ENCODE assay signal across 1 cellular context in genomic region chr1:62299426-62300200, GRCh38.
TF ChIP-seq lines count a peak whose summit lies in the region.

No MANE protein-coding gene starts in this region.

TF ChIP-seq in HepG2, 621 proteins besides CTCF, POLR2A, EP300 and RAD21 (continued from another document and continues in another):
- TF ChIP-seq, protein P1, sequence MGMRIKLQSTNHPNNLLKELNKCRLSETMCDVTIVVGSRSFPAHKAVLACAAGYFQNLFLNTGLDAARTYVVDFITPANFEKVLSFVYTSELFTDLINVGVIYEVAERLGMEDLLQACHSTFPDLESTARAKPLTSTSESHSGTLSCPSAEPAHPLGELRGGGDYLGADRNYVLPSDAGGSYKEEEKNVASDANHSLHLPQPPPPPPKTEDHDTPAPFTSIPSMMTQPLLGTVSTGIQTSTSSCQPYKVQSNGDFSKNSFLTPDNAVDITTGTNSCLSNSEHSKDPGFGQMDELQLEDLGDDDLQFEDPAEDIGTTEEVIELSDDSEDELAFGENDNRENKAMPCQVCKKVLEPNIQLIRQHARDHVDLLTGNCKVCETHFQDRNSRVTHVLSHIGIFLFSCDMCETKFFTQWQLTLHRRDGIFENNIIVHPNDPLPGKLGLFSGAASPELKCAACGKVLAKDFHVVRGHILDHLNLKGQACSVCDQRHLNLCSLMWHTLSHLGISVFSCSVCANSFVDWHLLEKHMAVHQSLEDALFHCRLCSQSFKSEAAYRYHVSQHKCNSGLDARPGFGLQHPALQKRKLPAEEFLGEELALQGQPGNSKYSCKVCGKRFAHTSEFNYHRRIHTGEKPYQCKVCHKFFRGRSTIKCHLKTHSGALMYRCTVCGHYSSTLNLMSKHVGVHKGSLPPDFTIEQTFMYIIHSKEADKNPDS (CRISPR knock-in tag; IDR thresholded peaks at IDR 0.05), result no peak
- TF ChIP-seq, protein P2, sequence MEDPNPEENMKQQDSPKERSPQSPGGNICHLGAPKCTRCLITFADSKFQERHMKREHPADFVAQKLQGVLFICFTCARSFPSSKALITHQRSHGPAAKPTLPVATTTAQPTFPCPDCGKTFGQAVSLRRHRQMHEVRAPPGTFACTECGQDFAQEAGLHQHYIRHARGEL (CRISPR knock-in tag; IDR thresholded peaks at IDR 0.05), result no peak
- peak; percentile 100 for TF ChIP-seq ZNF782 (CRISPR knock-in tag; IDR thresholded peaks at IDR 0.05; ENCODE audit: borderline replicate concordance)
- no peak for TF ChIP-seq HHEX (CRISPR knock-in tag; IDR thresholded peaks at IDR 0.05)
- no peak for TF ChIP-seq ZNF546 (CRISPR knock-in tag; conservative IDR thresholded peaks at IDR 0.05)
- no peak for TF ChIP-seq IKZF1 (IDR thresholded peaks at IDR 0.05)
- TF ChIP-seq GATAD2A (CRISPR knock-in tag; IDR thresholded peaks at IDR 0.05), result 0 out of 2 replicates have a peak, but pooled peaks have one; percentile 32
- TF ChIP-seq, protein P3, sequence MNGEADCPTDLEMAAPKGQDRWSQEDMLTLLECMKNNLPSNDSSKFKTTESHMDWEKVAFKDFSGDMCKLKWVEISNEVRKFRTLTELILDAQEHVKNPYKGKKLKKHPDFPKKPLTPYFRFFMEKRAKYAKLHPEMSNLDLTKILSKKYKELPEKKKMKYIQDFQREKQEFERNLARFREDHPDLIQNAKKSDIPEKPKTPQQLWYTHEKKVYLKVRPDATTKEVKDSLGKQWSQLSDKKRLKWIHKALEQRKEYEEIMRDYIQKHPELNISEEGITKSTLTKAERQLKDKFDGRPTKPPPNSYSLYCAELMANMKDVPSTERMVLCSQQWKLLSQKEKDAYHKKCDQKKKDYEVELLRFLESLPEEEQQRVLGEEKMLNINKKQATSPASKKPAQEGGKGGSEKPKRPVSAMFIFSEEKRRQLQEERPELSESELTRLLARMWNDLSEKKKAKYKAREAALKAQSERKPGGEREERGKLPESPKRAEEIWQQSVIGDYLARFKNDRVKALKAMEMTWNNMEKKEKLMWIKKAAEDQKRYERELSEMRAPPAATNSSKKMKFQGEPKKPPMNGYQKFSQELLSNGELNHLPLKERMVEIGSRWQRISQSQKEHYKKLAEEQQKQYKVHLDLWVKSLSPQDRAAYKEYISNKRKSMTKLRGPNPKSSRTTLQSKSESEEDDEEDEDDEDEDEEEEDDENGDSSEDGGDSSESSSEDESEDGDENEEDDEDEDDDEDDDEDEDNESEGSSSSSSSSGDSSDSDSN (CRISPR knock-in tag; IDR thresholded peaks at IDR 0.05), result 0 out of 2 replicates have a peak, but pooled peaks have one; percentile 16
- TF ChIP-seq HDAC1 (CRISPR knock-in tag; IDR thresholded peaks at IDR 0.05), result no peak
- no peak for TF ChIP-seq SOX13 (IDR thresholded peaks at IDR 0.05)
- peak in 1 of 2 experiments; percentile 81; a peak in 2 of 4 replicates for TF ChIP-seq SOX13 (CRISPR knock-in tag; conservative IDR thresholded peaks at IDR 0.05 in 1 of 2, IDR thresholded peaks at IDR 0.05 in 1 of 2)
- TF ChIP-seq ZBTB7B (CRISPR knock-in tag; IDR thresholded peaks at IDR 0.05), result peak; percentile 36; the same call in 1 of the 2 replicates
- TF ChIP-seq, protein P4, sequence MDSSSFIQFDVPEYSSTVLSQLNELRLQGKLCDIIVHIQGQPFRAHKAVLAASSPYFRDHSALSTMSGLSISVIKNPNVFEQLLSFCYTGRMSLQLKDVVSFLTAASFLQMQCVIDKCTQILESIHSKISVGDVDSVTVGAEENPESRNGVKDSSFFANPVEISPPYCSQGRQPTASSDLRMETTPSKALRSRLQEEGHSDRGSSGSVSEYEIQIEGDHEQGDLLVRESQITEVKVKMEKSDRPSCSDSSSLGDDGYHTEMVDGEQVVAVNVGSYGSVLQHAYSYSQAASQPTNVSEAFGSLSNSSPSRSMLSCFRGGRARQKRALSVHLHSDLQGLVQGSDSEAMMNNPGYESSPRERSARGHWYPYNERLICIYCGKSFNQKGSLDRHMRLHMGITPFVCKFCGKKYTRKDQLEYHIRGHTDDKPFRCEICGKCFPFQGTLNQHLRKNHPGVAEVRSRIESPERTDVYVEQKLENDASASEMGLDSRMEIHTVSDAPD (CRISPR knock-in tag; IDR thresholded peaks at IDR 0.05), result 0 out of 2 replicates have a peak, but pooled peaks have one; percentile 55
- TF ChIP-seq MAX (IDR thresholded peaks at IDR 0.05), result peak; percentile 64
- TF ChIP-seq KMT2B (CRISPR knock-in tag; IDR thresholded peaks at IDR 0.05), result no peak
- TF ChIP-seq SPEN (CRISPR knock-in tag; IDR thresholded peaks at IDR 0.05; ENCODE audit: low read depth), result no peak
- TF ChIP-seq TAF15 (IDR thresholded peaks at IDR 0.05; ENCODE audit: low read depth, low read length, poor library complexity, severe bottlenecking), result no peak
- TF ChIP-seq TARDBP (CRISPR knock-in tag; IDR thresholded peaks at IDR 0.05), result no peak
- no peak for TF ChIP-seq CBX2 (IDR thresholded peaks at IDR 0.05; ENCODE audit: low read depth, low read length)
- no peak for TF ChIP-seq CBX2 (CRISPR knock-in tag; IDR thresholded peaks at IDR 0.05; ENCODE audit: low read depth)
- no peak for TF ChIP-seq NFKBIZ (CRISPR knock-in tag; IDR thresholded peaks at IDR 0.05)
- TF ChIP-seq ZBTB8A (CRISPR knock-in tag; IDR thresholded peaks at IDR 0.05; ENCODE audit: borderline replicate concordance, low read depth), result no peak
- no peak for TF ChIP-seq MTA3 (CRISPR knock-in tag; IDR thresholded peaks at IDR 0.05)
- no peak for TF ChIP-seq GMEB2 (CRISPR knock-in tag; IDR thresholded peaks at IDR 0.05; ENCODE audit: low read depth)
- TF ChIP-seq, protein P5, sequence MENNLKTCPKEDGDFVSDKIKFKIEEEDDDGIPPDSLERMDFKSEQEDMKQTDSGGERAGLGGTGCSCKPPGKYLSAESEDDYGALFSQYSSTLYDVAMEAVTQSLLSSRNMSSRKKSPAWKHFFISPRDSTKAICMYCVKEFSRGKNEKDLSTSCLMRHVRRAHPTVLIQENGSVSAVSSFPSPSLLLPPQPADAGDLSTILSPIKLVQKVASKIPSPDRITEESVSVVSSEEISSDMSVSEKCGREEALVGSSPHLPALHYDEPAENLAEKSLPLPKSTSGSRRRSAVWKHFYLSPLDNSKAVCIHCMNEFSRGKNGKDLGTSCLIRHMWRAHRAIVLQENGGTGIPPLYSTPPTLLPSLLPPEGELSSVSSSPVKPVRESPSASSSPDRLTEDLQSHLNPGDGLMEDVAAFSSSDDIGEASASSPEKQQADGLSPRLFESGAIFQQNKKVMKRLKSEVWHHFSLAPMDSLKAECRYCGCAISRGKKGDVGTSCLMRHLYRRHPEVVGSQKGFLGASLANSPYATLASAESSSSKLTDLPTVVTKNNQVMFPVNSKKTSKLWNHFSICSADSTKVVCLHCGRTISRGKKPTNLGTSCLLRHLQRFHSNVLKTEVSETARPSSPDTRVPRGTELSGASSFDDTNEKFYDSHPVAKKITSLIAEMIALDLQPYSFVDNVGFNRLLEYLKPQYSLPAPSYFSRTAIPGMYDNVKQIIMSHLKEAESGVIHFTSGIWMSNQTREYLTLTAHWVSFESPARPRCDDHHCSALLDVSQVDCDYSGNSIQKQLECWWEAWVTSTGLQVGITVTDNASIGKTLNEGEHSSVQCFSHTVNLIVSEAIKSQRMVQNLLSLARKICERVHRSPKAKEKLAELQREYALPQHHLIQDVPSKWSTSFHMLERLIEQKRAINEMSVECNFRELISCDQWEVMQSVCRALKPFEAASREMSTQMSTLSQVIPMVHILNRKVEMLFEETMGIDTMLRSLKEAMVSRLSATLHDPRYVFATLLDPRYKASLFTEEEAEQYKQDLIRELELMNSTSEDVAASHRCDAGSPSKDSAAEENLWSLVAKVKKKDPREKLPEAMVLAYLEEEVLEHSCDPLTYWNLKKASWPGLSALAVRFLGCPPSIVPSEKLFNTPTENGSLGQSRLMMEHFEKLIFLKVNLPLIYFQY (CRISPR knock-in tag; IDR thresholded peaks at IDR 0.05; ENCODE audit: borderline replicate concordance), result peak; percentile 45; the same call in 1 of the 2 replicates
- TF ChIP-seq ZNF549 (CRISPR knock-in tag; IDR thresholded peaks at IDR 0.05), result no peak
- 0 out of 2 replicates have a peak, but pooled peaks have one; percentile 16 for TF ChIP-seq RXRA (CRISPR knock-in tag; IDR thresholded peaks at IDR 0.05)
- TF ChIP-seq ZNF639 (CRISPR knock-in tag; conservative IDR thresholded peaks at IDR 0.05), result no peak
- TF ChIP-seq, protein P6, sequence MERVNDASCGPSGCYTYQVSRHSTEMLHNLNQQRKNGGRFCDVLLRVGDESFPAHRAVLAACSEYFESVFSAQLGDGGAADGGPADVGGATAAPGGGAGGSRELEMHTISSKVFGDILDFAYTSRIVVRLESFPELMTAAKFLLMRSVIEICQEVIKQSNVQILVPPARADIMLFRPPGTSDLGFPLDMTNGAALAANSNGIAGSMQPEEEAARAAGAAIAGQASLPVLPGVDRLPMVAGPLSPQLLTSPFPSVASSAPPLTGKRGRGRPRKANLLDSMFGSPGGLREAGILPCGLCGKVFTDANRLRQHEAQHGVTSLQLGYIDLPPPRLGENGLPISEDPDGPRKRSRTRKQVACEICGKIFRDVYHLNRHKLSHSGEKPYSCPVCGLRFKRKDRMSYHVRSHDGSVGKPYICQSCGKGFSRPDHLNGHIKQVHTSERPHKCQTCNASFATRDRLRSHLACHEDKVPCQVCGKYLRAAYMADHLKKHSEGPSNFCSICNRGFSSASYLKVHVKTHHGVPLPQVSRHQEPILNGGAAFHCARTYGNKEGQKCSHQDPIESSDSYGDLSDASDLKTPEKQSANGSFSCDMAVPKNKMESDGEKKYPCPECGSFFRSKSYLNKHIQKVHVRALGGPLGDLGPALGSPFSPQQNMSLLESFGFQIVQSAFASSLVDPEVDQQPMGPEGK (CRISPR knock-in tag; IDR thresholded peaks at IDR 0.05), result peak; percentile 14; the same call in 1 of the 2 replicates
- TF ChIP-seq ZNF781 (CRISPR knock-in tag; IDR thresholded peaks at IDR 0.05; ENCODE audit: borderline replicate concordance, not compliant biosample characterization), result no peak
- TF ChIP-seq ZNF33A (CRISPR knock-in tag; IDR thresholded peaks at IDR 0.05; ENCODE audit: borderline replicate concordance), result no peak
- no peak for TF ChIP-seq HNRNPL (IDR thresholded peaks at IDR 0.05; ENCODE audit: low read depth, low read length)
- 0 out of 2 replicates have a peak, but pooled peaks have one; percentile 27 for TF ChIP-seq ZNF12 (CRISPR knock-in tag; IDR thresholded peaks at IDR 0.05)
- peak; percentile 45; the same call in 1 of the 2 replicates for TF ChIP-seq RXRB (CRISPR knock-in tag; IDR thresholded peaks at IDR 0.05; ENCODE audit: borderline replicate concordance)
- TF ChIP-seq TBX2 (CRISPR knock-in tag; IDR thresholded peaks at IDR 0.05; ENCODE audit: borderline replicate concordance), result 0 out of 2 replicates have a peak, but pooled peaks have one; percentile 34
- peak; percentile 71 for TF ChIP-seq SALL1 (CRISPR knock-in tag; IDR thresholded peaks at IDR 0.05)
- no peak for TF ChIP-seq ATF3 (CRISPR knock-in tag; IDR thresholded peaks at IDR 0.05)
- TF ChIP-seq ZBTB26 (CRISPR knock-in tag; IDR thresholded peaks at IDR 0.05; ENCODE audit: borderline replicate concordance), result no peak
- peak; percentile 43; the same call in 1 of the 2 replicates for TF ChIP-seq ZFY (CRISPR knock-in tag; IDR thresholded peaks at IDR 0.05)
- TF ChIP-seq SNAPC2 (CRISPR knock-in tag; IDR thresholded peaks at IDR 0.05), result no peak
